Comparison of ENCODE assay signal across 18 cellular contexts in genomic region chr4:80425701-80426100, GRCh38.
"Had no signal": no experiment of that assay in that cellular context is flagged by ENCODE, and none has a peak within 500 bp of the region (broad histone marks: within the 10 kb centered on the region; RNA-seq: fewer than 3 reads in every experiment).

No MANE protein-coding gene starts in this region.

- H3K27ac ChIP-seq: esophagus squamous epithelium, foreskin keratinocyte, ovary, suprapubic skin, thyroid gland, uterus had no signal

- H3K9me3 Mint-ChIP-seq: nephron progenitor cell; stimulated activated effector memory CD8-positive, alpha-beta T cell treated with anti-CD3 and anti-CD28 coated beads, Interleukin-12 subunit alpha, Interleukin-12 subunit beta, amount 100 ng/mL, for 72 hours; type B pancreatic cell had no signal

- H3K27me3 ChIP-seq: esophagus squamous epithelium, foreskin keratinocyte, ovary, suprapubic skin, thyroid gland, uterus had no signal

- H3K4me3 ChIP-seq: esophagus squamous epithelium, ovary, smooth muscle cell, suprapubic skin, thyroid gland, uterus had no signal

- ATAC-seq: foreskin keratinocyte; left lobe of liver; right cardiac atrium; stimulated activated effector memory CD8-positive, alpha-beta T cell treated with anti-CD3 and anti-CD28 coated beads, Interleukin-12 subunit alpha, Interleukin-12 subunit beta, amount 100 ng/mL, for 72 hours; stimulated activated naive CD8-positive, alpha-beta T cell treated with anti-CD3 and anti-CD28 coated beads, Interleukin-15, Interleukin-2, amounts not matched to agents 100 U/mL and 50 U/mL, for 24 hours had no signal

- H3K36me3 ChIP-seq: esophagus squamous epithelium, ovary, suprapubic skin, thyroid gland, uterus had no signal

- H3K9me3 ChIP-seq: esophagus squamous epithelium, ovary, suprapubic skin, thyroid gland, uterus had no signal

- H3K4me1 ChIP-seq: esophagus squamous epithelium, foreskin keratinocyte, suprapubic skin, thyroid gland, uterus had no signal

- DNase-seq: effector memory CD4-positive, alpha-beta T cell; esophagus squamous epithelium; foreskin keratinocyte; kidney glomerular epithelial cell; mammary epithelial cell; nephron progenitor cell; ovary; right cardiac atrium; stimulated activated CD4-positive, alpha-beta T cell treated with anti-CD3 and anti-CD28 coated beads, Interleukin-2, amount 100 ng/mL, for 48 hours; stimulated activated CD8-positive, alpha-beta memory T cell treated with anti-CD3 and anti-CD28 coated beads, Interleukin-4, amount 100 ng/mL, for 48 hours; stimulated activated naive CD8-positive, alpha-beta T cell treated with anti-CD3 and anti-CD28 coated beads, Interleukin-15, Interleukin-2, amounts not matched to agents 100 U/mL and 50 U/mL, for 24 hours; thyroid gland; uterus had no signal

- H3K4me3 Mint-ChIP-seq: nephron progenitor cell; stimulated activated effector memory CD8-positive, alpha-beta T cell treated with anti-CD3 and anti-CD28 coated beads, Interleukin-12 subunit alpha, Interleukin-12 subunit beta, amount 100 ng/mL, for 72 hours; type B pancreatic cell had no signal

- H3K36me3 Mint-ChIP-seq: stimulated activated effector memory CD8-positive, alpha-beta T cell treated with anti-CD3 and anti-CD28 coated beads, Interleukin-12 subunit alpha, Interleukin-12 subunit beta, amount 100 ng/mL, for 72 hours; type B pancreatic cell had no signal

- H3K4me2 ChIP-seq: smooth muscle cell had no signal

- H3K27ac Mint-ChIP-seq: nephron progenitor cell; stimulated activated effector memory CD8-positive, alpha-beta T cell treated with anti-CD3 and anti-CD28 coated beads, Interleukin-12 subunit alpha, Interleukin-12 subunit beta, amount 100 ng/mL, for 72 hours; type B pancreatic cell had no signal

- H3K27me3 Mint-ChIP-seq: type B pancreatic cell had no signal
